In genomic region chr15:67259375-67259774, GRCh38 we compare ENCODE assay signal across 1 cellular context.
A peak's percentile ranks its signal among the peaks of the same experiment; 100 is the strongest.
TF ChIP-seq lines count a peak whose summit lies in the region.

No MANE protein-coding gene starts in this region.

TF ChIP-seq in HepG2, 621 proteins besides CTCF, POLR2A, EP300 and RAD21:
- TF ChIP-seq ZNF616 (CRISPR knock-in tag; IDR thresholded peaks at IDR 0.05; ENCODE audit: low read depth) (no peak), CEBPB (IDR thresholded peaks at IDR 0.05; ENCODE audit: borderline replicate concordance, low read depth, low read length) (peak; percentile 67; the same call in 1 of the 2 replicates)
